In genomic region chr12:6694701-6695100, GRCh38 we compare ENCODE assay signal across 24 cellular contexts. TPM values are rescaled to one million over a fixed set of nuclear protein-coding genes. Genes with fewer than 3 reads are reported as not detected.
DNase-seq lines count a peak whose midpoint lies in the region; ATAC-seq, FAIRE-seq and TF ChIP-seq lines count a peak whose summit lies in the region.
"Had no signal": no experiment of that assay in that cellular context is flagged by ENCODE, and none has a peak within 500 bp of the region (broad histone marks: within the 10 kb centered on the region; RNA-seq: fewer than 3 reads in every experiment).

No MANE protein-coding gene starts in this region.

- FAIRE-seq in HTR-8/SVneo (lab: Jason Lieb, UNC): peak; percentile 82
- FAIRE-seq: GM12892, K562, RCC 7860 had no signal

- H3K9me3 Mint-ChIP-seq in glutamatergic neuron (ENCODE audit: unreplicated experiment): peaks cover 30% of the 10 kb centered on the region
- H3K9me3 Mint-ChIP-seq in stimulated activated memory B cell treated with anti-CD40 and anti-IgM and Interleukin-4, amounts not matched to agents 10 μg/mL and 1 μg/mL and 100 μg/mL, for 72 hours: no peaks in the 10 kb centered on the region
- H3K9me3 Mint-ChIP-seq: CD4-positive, alpha-beta T cell; GM23338 had no signal

- TF ChIP-seq POLR2A in Raji (IDR thresholded peaks at IDR 0.05; ENCODE audit: insufficient read depth, low read depth, low read length): peak; percentile 25; the same call in 1 of the 2 replicates

- peak overlapping the region; percentile 31 for H3K27ac Mint-ChIP-seq in glutamatergic neuron (ENCODE audit: unreplicated experiment)
- peak overlapping the region; percentile 21 for H3K27ac Mint-ChIP-seq in stimulated activated memory B cell treated with anti-CD40 and anti-IgM and Interleukin-4, amounts not matched to agents 10 μg/mL and 1 μg/mL and 100 μg/mL, for 72 hours
- H3K27ac Mint-ChIP-seq: CD4-positive, alpha-beta T cell; GM23338 had no signal

- H3K4me1 Mint-ChIP-seq in glutamatergic neuron (ENCODE audit: low read depth, unreplicated experiment): peaks cover 21% of the 10 kb centered on the region
- peaks cover 77% of the 10 kb centered on the region for H3K4me1 Mint-ChIP-seq in stimulated activated memory B cell treated with anti-CD40 and anti-IgM and Interleukin-4, amounts not matched to agents 10 μg/mL and 1 μg/mL and 100 μg/mL, for 72 hours

- H3K4me3 Mint-ChIP-seq in glutamatergic neuron (ENCODE audit: unreplicated experiment): no peak overlapping the region
- H3K4me3 Mint-ChIP-seq in stimulated activated memory B cell treated with anti-CD40 and anti-IgM and Interleukin-4, amounts not matched to agents 10 μg/mL and 1 μg/mL and 100 μg/mL, for 72 hours: no peak overlapping the region
- H3K4me3 Mint-ChIP-seq: CD4-positive, alpha-beta T cell; GM23338 had no signal

- intact Hi-C loops in posterior cingulate gyrus (cut with DNase I): no loop called here

- DNase-seq in HTR-8/SVneo (ENCODE audit: insufficient read length, low spot score) (no peak), glutamatergic neuron (no peak), NAMALWA (ENCODE audit: low spot score) (no peak), posterior cingulate gyrus (no peak)
- DNase-seq: BE2C; CD4-positive, alpha-beta T cell; COR-L47; DMS 273 treated with DMSO at 0.1 percent for 48 hours; DND-41; HCEC 1CT; NCI-H1105 treated with DMSO at 0.1 percent for 48 hours; NCI-H2081 treated with DMSO at 0.1 percent for 48 hours; NCI-H2171 treated with DMSO at 0.1 percent for 48 hours; NCI-H526; OCI-M1; SHP77 had no signal

- no peak for ATAC-seq in stimulated activated memory B cell treated with anti-CD40 and anti-IgM and Interleukin-4, amounts not matched to agents 10 μg/mL and 1 μg/mL and 100 μg/mL, for 72 hours
- ATAC-seq in GM18519 (IDR thresholded peaks at IDR 0.05; ENCODE audit: low FRiP score, unreplicated experiment): no peak
- ATAC-seq: GM23338, K562 had no signal

- no peak for TF ChIP-seq CTCF in glutamatergic neuron (IDR thresholded peaks at IDR 0.05; ENCODE audit: partially characterized antibody, unreplicated experiment)

- H3K27me3 Mint-ChIP-seq in glutamatergic neuron (ENCODE audit: unreplicated experiment): peaks cover 30% of the 10 kb centered on the region
- peaks cover 11% of the 10 kb centered on the region for H3K27me3 Mint-ChIP-seq in stimulated activated memory B cell treated with anti-CD40 and anti-IgM and Interleukin-4, amounts not matched to agents 10 μg/mL and 1 μg/mL and 100 μg/mL, for 72 hours

- peaks cover 8% of the 10 kb centered on the region for H3K36me3 Mint-ChIP-seq in glutamatergic neuron (ENCODE audit: unreplicated experiment)
- peaks cover 4% of the 10 kb centered on the region for H3K36me3 Mint-ChIP-seq in stimulated activated memory B cell treated with anti-CD40 and anti-IgM and Interleukin-4, amounts not matched to agents 10 μg/mL and 1 μg/mL and 100 μg/mL, for 72 hours

RNA-seq across cellular contexts. Expression of gene ZNF384, which starts 5.5 kb away (rescaled TPM):
- total RNA-seq in glutamatergic neuron (ENCODE audit: unreplicated experiment): 83.2 TPM

RNA-seq across cellular contexts. Expression of gene PIANP, which starts 5.9 kb away (rescaled TPM):
- total RNA-seq in glutamatergic neuron (ENCODE audit: unreplicated experiment): 48.8 TPM
- total RNA-seq: K562 had no signal

RNA-seq across cellular contexts. Expression of gene COPS7A, which starts 29.1 kb away (rescaled TPM):
- 25.9 TPM for total RNA-seq in glutamatergic neuron (ENCODE audit: unreplicated experiment)

RNA-seq across cellular contexts. Expression of gene ING4, which starts 31.8 kb away (rescaled TPM):
- 76.9 TPM for total RNA-seq in glutamatergic neuron (ENCODE audit: unreplicated experiment)

RNA-seq across cellular contexts. Expression of gene ACRBP, which starts 47.5 kb away (rescaled TPM):
- total RNA-seq in glutamatergic neuron (ENCODE audit: unreplicated experiment): 2.5 TPM
- total RNA-seq: G401 had no signal
